11 cellular contexts compared by ENCODE assay signal in genomic region chr5:135320718-135321484, GRCh38.
"Had no signal": no experiment of that assay in that cellular context is flagged by ENCODE, and none has a peak within 500 bp of the region (broad histone marks: within the 10 kb centered on the region; RNA-seq: fewer than 3 reads in every experiment).

No MANE protein-coding gene starts in this region.

- H3K27me3 Mint-ChIP-seq: activated naive CD8-positive, alpha-beta T cell treated with anti-CD3 and anti-CD28 coated beads, Interleukin-2, amount 50 U/mL, for 24 hours; dendritic cell treated with granulocyte-macrophage colony-stimulating factor and Interleukin-4, amounts not matched to agents 40 ng/mL and 50 ng/mL, for 4 days had no signal

- H3K9me3 Mint-ChIP-seq: activated naive CD8-positive, alpha-beta T cell treated with anti-CD3 and anti-CD28 coated beads, Interleukin-2, amount 50 U/mL, for 24 hours; dendritic cell treated with granulocyte-macrophage colony-stimulating factor and Interleukin-4, amounts not matched to agents 40 ng/mL and 50 ng/mL, for 4 days had no signal

- DNase-seq: activated CD4-positive, alpha-beta T cell treated with anti-CD3 and anti-CD28 coated beads, Interleukin-2, amount 50 U/mL, for 1 hour; activated gamma-delta T cell treated with Interleukin-2 at 50 U/mL for 16 hours; activated naive CD8-positive, alpha-beta T cell treated with anti-CD3 and anti-CD28 coated beads, Interleukin-2, amount 50 U/mL, for 24 hours; cerebellar nuclear complex; lower lobe of right lung; midbrain; stimulated activated CD4-positive, alpha-beta T cell treated with anti-CD3 and anti-CD28 coated beads, Interleukin-15, amount 100 ng/mL, for 24 hours; stimulated activated CD4-positive, alpha-beta T cell treated with anti-CD3 and anti-CD28 coated beads, Interleukin-4, amount 100 ng/mL, for 1 hour; stimulated activated naive CD4-positive, alpha-beta T cell; trophoblast cell had no signal

- H3K4me1 ChIP-seq: lower lobe of right lung had no signal

- H3K27ac ChIP-seq: lower lobe of right lung had no signal

- H3K4me3 ChIP-seq: lower lobe of right lung had no signal

- H3K36me3 ChIP-seq: lower lobe of right lung had no signal

- H3K4me3 Mint-ChIP-seq: activated naive CD8-positive, alpha-beta T cell treated with anti-CD3 and anti-CD28 coated beads, Interleukin-2, amount 50 U/mL, for 24 hours; dendritic cell treated with granulocyte-macrophage colony-stimulating factor and Interleukin-4, amounts not matched to agents 40 ng/mL and 50 ng/mL, for 4 days had no signal

- H3K27ac Mint-ChIP-seq: activated naive CD8-positive, alpha-beta T cell treated with anti-CD3 and anti-CD28 coated beads, Interleukin-2, amount 50 U/mL, for 24 hours; dendritic cell treated with granulocyte-macrophage colony-stimulating factor and Interleukin-4, amounts not matched to agents 40 ng/mL and 50 ng/mL, for 4 days had no signal

- H3K9me3 ChIP-seq: lower lobe of right lung had no signal

- ATAC-seq: activated naive CD8-positive, alpha-beta T cell treated with anti-CD3 and anti-CD28 coated beads, Interleukin-2, amount 50 U/mL, for 24 hours; lower lobe of right lung had no signal
